21 cellular contexts compared by ENCODE assay signal in the genomic region with DNA sequence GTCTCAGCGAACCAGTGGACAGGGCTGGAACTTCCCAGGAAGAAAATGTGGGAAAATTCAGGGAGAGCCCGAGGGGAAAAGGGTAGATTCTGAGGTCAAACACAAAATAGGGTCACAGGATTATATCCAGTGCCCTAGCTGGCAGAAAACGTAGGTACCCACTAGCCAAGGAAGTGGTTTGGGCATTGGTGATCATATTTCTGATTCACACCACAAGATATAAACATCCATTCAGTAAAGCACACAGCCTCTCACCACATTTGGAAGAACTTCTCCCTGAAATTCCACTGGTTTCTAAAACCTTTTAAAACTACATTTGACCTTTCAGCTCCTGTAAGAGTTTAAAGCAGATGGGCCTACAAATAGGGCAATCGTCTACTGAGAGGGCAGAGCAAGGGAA.
"Had no signal": no experiment of that assay in that cellular context is flagged by ENCODE, and none has a peak within 500 bp of the region (broad histone marks: within the 10 kb centered on the region; RNA-seq: fewer than 3 reads in every experiment).

No MANE protein-coding gene starts in this region.

- H3K9me3 ChIP-seq: neutrophil, ovary, stomach, suprapubic skin, tibial nerve had no signal

- H3K27ac ChIP-seq: heart left ventricle, neutrophil, ovary, stomach, suprapubic skin, tibial nerve, WERI-Rb-1 had no signal

- H3K4me1 ChIP-seq: stomach, suprapubic skin, tibial nerve had no signal

- DNase-seq: activated CD4-positive, alpha-beta T cell treated with anti-CD3 and anti-CD28 coated beads, Interleukin-2, amount 10 ng/mL, durations not matched to agents 7 days and 5 days; activated CD4-positive, CD25-positive, alpha-beta regulatory T cell treated with anti-CD3 and anti-CD28 coated beads, Interleukin-2, amount 50 U/mL, for 72 hours; activated CD8-positive, alpha-beta memory T cell treated with anti-CD3 and anti-CD28 coated beads, Interleukin-2, amount 10 ng/mL, durations not matched to agents 7 days and 5 days; activated CD8-positive, alpha-beta T cell treated with anti-CD3 and anti-CD28 coated beads for 36 hours; activated effector memory CD4-positive, alpha-beta T cell treated with anti-CD3 and anti-CD28 coated beads, Interleukin-2, amount 50 U/mL, for 16 hours; activated naive CD4-positive, alpha-beta T cell treated with anti-CD3 and anti-CD28 coated beads, Interleukin-2, amount 10 ng/mL, durations not matched to agents 7 days and 5 days; activated T-cell treated with anti-CD3 and anti-CD28 coated beads for 4 hours; amygdala; effector CD8-positive, alpha-beta T cell; heart left ventricle; left colon; ovary; right cardiac atrium; stimulated activated CD4-positive, alpha-beta T cell treated with anti-CD3 and anti-CD28 coated beads, Interleukin-1b, Interleukin-23, amount 100 ng/mL, for 48 hours; stomach; WERI-Rb-1 had no signal

- H3K36me3 ChIP-seq: heart left ventricle, neutrophil, ovary, stomach, suprapubic skin, tibial nerve, WERI-Rb-1 had no signal

- H3K4me3 ChIP-seq: heart left ventricle, ovary, stomach, suprapubic skin, tibial nerve had no signal

- H3K27me3 ChIP-seq: heart left ventricle, neutrophil, ovary, stomach, suprapubic skin, tibial nerve had no signal

- FAIRE-seq: keratinocyte, TTC549 had no signal
